In genomic region chr3:8501388-8502131, GRCh38 we compare ENCODE assay signal across 8 cellular contexts. TPM values are rescaled to one million over a fixed set of nuclear protein-coding genes. Genes with fewer than 3 reads are reported as not detected.
A peak's percentile ranks its signal among the peaks of the same experiment; 100 is the strongest.
DNase-seq lines count a peak whose midpoint lies in the region; ATAC-seq and TF ChIP-seq lines count a peak whose summit lies in the region.

Gene LMCD1, plus strand, starts transcription at chr3:8501823. Its CDS starts 116 bp downstream, at chr3:8501939.

- POLR2A ChIA-PET in CD8-positive, alpha-beta memory T cell (lab: Charles Lee), result no interaction called here

- TF ChIP-seq POLR2A in erythroblast (IDR thresholded peaks at IDR 0.05; ENCODE audit: low read length), result no peak

- H3K4me3 Mint-ChIP-seq in CD8-positive, alpha-beta memory T cell, result peak within 1 kb of the TSS; percentile 80 to 91 (median 84)

- no peaks in the 10 kb centered on the region for H3K9me3 ChIP-seq in CD8-positive, alpha-beta memory T cell (ENCODE audit: low read length)

- H3K4me1 Mint-ChIP-seq in CD8-positive, alpha-beta memory T cell, result peaks cover 15 to 31% (median 27%) of the 10 kb centered on the region in 3 donors

- DNase-seq in CD8-positive, alpha-beta memory T cell, result peak; percentile 42 to 84 (median 74)
- DNase-seq in HL-60 (ENCODE audit: low read depth in 1 of 2, low spot score in 1 of 2) (peak in 1 of 2 experiments; percentile 44), OCI-M1 (lab: John Stamatoyannopoulos, UW) (peak; percentile 98), erythroblast (lab: John Stamatoyannopoulos, UW) (peak; percentile 75 to 83), mucosa of gallbladder (ENCODE audit: low spot score) (peak; percentile 93)
- DNase-seq in activated T-cell treated with anti-CD3 and anti-CD28 coated beads, Interleukin-2, amount 50 U/mL, for 48 hours, result peak; percentile 81 to 84
- peak; percentile 63 for DNase-seq in stimulated activated CD8-positive, alpha-beta memory T cell treated with anti-CD3 and anti-CD28 coated beads, Interleukin-4, amount 100 ng/mL, for 24 hours (ENCODE audit: low read depth)

- H3K27ac ChIP-seq in CD8-positive, alpha-beta memory T cell (ENCODE audit: low read depth, low read length), result no peak within 1 kb of the TSS
- no peak within 1 kb of the TSS for H3K27ac ChIP-seq in HL-60 (replicated peaks)

- H3K27me3 ChIP-seq in CD8-positive, alpha-beta memory T cell (ENCODE audit: insufficient read depth, low read length, poor library complexity, severe bottlenecking), result no peaks in the 10 kb centered on the region
- H3K27me3 ChIP-seq in HL-60 (ENCODE audit: insufficient read depth, poor library complexity, severe bottlenecking), result peaks cover 23% of the 10 kb centered on the region

- H3K36me3 Mint-ChIP-seq in CD8-positive, alpha-beta memory T cell, result no peaks in the 10 kb centered on the region

- CTCF ChIA-PET in CD8-positive, alpha-beta memory T cell (lab: Charles Lee), result no interaction called here

- H3K36me3 ChIP-seq in CD8-positive, alpha-beta memory T cell (ENCODE audit: insufficient read depth, low read length), result no peaks in the 10 kb centered on the region

- no peak for TF ChIP-seq CTCF in HL-60 (IDR thresholded peaks at IDR 0.05; ENCODE audit: insufficient read depth, low read length)

- no peaks in the 10 kb centered on the region for H3K9me3 Mint-ChIP-seq in CD8-positive, alpha-beta memory T cell

- H3K4me3 ChIP-seq in CD8-positive, alpha-beta memory T cell (ENCODE audit: low read length), result peak within 1 kb of the TSS; percentile 54
- H3K4me3 ChIP-seq in HL-60 (replicated peaks; ENCODE audit: insufficient read depth, low read length), result peak within 1 kb of the TSS; percentile 9; the same call in 1 of the 2 replicates

- ATAC-seq in GM19467 (IDR thresholded peaks at IDR 0.05; ENCODE audit: unreplicated experiment), result peak; percentile 98

- H3K27me3 Mint-ChIP-seq in CD8-positive, alpha-beta memory T cell, result peaks cover 0 to 3% of the 10 kb centered on the region in 2 donors

- H3K27ac Mint-ChIP-seq in CD8-positive, alpha-beta memory T cell, result peak within 1 kb of the TSS in 6 of 8 donors; percentile 35 to 92 (median 66)

- peaks cover 3% of the 10 kb centered on the region for H3K4me1 ChIP-seq in CD8-positive, alpha-beta memory T cell (ENCODE audit: insufficient read depth, low read length)

RNA-seq across cellular contexts. Expression of gene LMCD1, which starts in this region (rescaled TPM):
- 1 to 10 TPM; 2.0 to 2.6 TPM for total RNA-seq in CD8-positive, alpha-beta memory T cell
- polyA plus RNA-seq in CD8-positive, alpha-beta memory T cell, result 0.83 TPM
- total RNA-seq in mucosa of gallbladder, result 77.9 TPM

Comparison
In these comparisons a context has a peak if more than half of its experiments do, and no peak if none do; other contexts are left out.
1. RNA of gene LMCD1 (total RNA-seq): 77.9 TPM in mucosa of gallbladder (single experiment); 2.0 to 2.6 TPM in CD8-positive, alpha-beta memory T cell; every median in the first group is over 10 times any median in the second.